Comparison of ENCODE assay signal across 15 cellular contexts in the genomic region with DNA sequence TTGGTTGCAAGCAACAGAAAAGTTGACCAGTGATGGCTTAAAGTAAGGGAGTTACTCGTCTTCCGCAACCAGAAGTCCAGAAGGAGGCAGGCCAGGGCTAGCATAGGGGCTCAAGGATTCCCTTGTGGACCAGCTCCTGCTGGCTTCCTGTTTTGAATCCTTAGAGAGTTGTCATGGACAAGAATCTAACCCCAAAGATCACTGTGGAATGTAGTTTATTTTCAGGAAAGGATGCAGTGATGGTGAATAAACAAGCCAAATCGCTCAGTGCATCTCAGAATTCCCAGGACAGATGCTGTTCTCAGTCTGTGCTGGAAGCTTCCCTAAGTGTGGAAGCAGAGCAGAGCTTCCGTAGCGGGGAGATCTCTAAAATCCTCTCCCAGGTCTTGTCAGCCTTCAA.
"Had no signal": no experiment of that assay in that cellular context is flagged by ENCODE, and none has a peak within 500 bp of the region (broad histone marks: within the 10 kb centered on the region; RNA-seq: fewer than 3 reads in every experiment).

No MANE protein-coding gene starts in this region.

- H3K9me3 ChIP-seq: ovary, uterus had no signal

- H3K27ac ChIP-seq: lower lobe of right lung, ovary, tibial artery, uterus had no signal

- DNase-seq: activated CD4-positive, alpha-beta T cell treated with anti-CD3 and anti-CD28 coated beads, Interleukin-2, amount 50 U/mL, for 1 hour; activated CD4-positive, CD25-positive, alpha-beta regulatory T cell; activated naive CD4-positive, alpha-beta T cell treated with Interleukin-2 at 50 U/mL for 16 hours; aorta; kidney glomerular epithelial cell; lower lobe of right lung; naive B cell; ovary; stimulated activated CD4-positive, alpha-beta T cell treated with anti-CD3 and anti-CD28 coated beads, Interleukin-2, amount 100 ng/mL, for 48 hours; SW 1271; tibial artery; uterus had no signal

- H3K4me1 ChIP-seq: lower lobe of right lung, uterus had no signal

- H3K36me3 ChIP-seq: lower lobe of right lung, ovary, tibial artery, uterus had no signal

- ATAC-seq: activated T-helper 17 cell treated with anti-CD3 and anti-CD28 coated beads, Interleukin-2, amount 50 U/mL, for 72 hours; esophagus mucosa; lower lobe of right lung; stimulated activated memory B cell treated with anti-CD40 and anti-IgM and Interleukin-4, amounts not matched to agents 10 μg/mL and 1 μg/mL and 100 μg/mL, for 72 hours had no signal

- H3K4me3 ChIP-seq: lower lobe of right lung, ovary, tibial artery, uterus had no signal
